8 cellular contexts compared by ENCODE assay signal in the genomic region with DNA sequence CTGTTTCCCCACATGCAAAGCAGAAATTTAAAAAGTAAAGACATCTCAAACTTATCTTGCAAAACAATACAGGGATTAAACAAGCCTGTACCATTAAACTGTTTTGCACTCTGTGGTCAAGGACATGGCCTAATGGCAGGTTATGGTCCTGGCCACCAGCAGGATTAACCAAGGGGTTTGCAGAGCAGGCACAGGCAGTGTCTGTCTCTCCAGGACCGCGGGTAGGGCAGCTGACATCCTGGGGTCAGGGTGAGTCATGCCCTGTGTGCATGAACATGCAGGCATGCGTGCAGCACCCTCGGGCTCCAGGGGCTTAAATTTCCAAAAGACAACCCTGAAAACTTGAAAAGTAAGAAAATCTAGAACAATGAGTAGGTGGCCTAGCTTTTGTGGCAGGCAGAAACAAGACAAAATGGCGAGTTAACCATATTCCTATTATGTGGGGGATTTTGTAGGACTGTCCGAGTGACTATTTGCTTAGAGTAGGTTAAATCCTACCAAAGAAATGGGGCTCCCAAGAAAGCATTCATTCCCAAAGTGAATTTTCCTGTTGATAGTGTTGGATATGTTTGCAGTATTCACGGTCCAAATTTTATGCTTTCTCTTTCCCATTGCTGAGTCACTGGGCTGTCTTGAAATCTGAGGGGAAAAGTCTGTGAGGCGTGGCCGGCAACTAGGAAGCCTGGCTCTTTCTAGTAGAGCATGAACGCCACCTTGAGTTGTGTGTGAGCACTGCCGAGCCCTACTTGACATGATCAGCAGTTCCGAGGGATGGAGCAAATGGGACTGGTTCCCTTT.
A peak's percentile ranks its signal among the peaks of the same experiment; 100 is the strongest.
DNase-seq lines count a peak whose midpoint lies in the region; ATAC-seq, FAIRE-seq and TF ChIP-seq lines count a peak whose summit lies in the region.

No MANE protein-coding gene starts in this region.

- H3K9ac ChIP-seq in Karpas-422 (ENCODE audit: low read length): no peak overlapping the region

- peaks cover 3% of the 10 kb centered on the region for H3K27me3 Mint-ChIP-seq in GM23338 (ENCODE audit: insufficient read depth, low read depth, poor library complexity)
- H3K27me3 Mint-ChIP-seq in activated naive CD8-positive, alpha-beta T cell: peaks cover 4% of the 10 kb centered on the region

- H3K9me3 ChIP-seq in Karpas-422 (ENCODE audit: low read length): no peaks in the 10 kb centered on the region

- H4K20me1 ChIP-seq in GM23338 (replicated peaks; ENCODE audit: insufficient read depth) (no peaks in the 10 kb centered on the region; the same call in 1 of the 2 replicates), Karpas-422 (ENCODE audit: insufficient read depth, low read depth, low read length) (no peaks in the 10 kb centered on the region)

- H2AFZ ChIP-seq in GM23338 (peak overlapping the region; percentile 45), Karpas-422 (ENCODE audit: low read length) (peak overlapping the region; percentile 67; the same call in 1 of the 2 replicates)

- H3F3A ChIP-seq in GM23338 (replicated peaks; ENCODE audit: low read depth): no peaks in the 10 kb centered on the region

- peaks cover 11% of the 10 kb centered on the region; the same call in 1 of the 3 replicates for H3K36me3 Mint-ChIP-seq in GM23338 (ENCODE audit: low read depth)
- H3K36me3 Mint-ChIP-seq in activated naive CD8-positive, alpha-beta T cell: no peaks in the 10 kb centered on the region

- peaks cover 19% of the 10 kb centered on the region for H3K9me3 Mint-ChIP-seq in GM23338
- H3K9me3 Mint-ChIP-seq in activated naive CD8-positive, alpha-beta T cell (ENCODE audit: low read depth): no peaks in the 10 kb centered on the region

- H3K36me3 ChIP-seq in GM23338 (ENCODE audit: insufficient read depth) (no peaks in the 10 kb centered on the region; the same call in 1 of the 2 replicates), Karpas-422 (ENCODE audit: insufficient read depth, low read length) (no peaks in the 10 kb centered on the region), urinary bladder (ENCODE audit: insufficient read depth) (no peaks in the 10 kb centered on the region)

- DNase-seq in GM23338 (ENCODE audit: low spot score) (peak; percentile 97), Karpas-422 (peak; percentile 86), OCI-M2 (lab: John Stamatoyannopoulos, UW; ENCODE audit: unreplicated experiment) (peak; percentile 19), head of caudate nucleus (peak; percentile 69 to 96 (median 88)), omental fat pad (ENCODE audit: low spot score) (peak; percentile 72)

- H3K27ac ChIP-seq in GM23338 (ENCODE audit: low read depth): peak overlapping the region; percentile 17; the same call in 1 of the 2 replicates
- no peak overlapping the region for H3K27ac ChIP-seq in Karpas-422 (ENCODE audit: low read length)
- peak overlapping the region; percentile 26 for H3K27ac ChIP-seq in urinary bladder (ENCODE audit: low read depth)

- TF ChIP-seq CTCF in GM23338 (conservative IDR thresholded peaks at IDR 0.05; ENCODE audit: low read depth in 2 of 2) (peak; percentile 95 to 96), omental fat pad (IDR thresholded peaks at IDR 0.05) (peak in 2 of 3 donors; percentile 26 to 83)

- FAIRE-seq in G401.6 (lab: Jason Lieb, UNC): peak; percentile 11

- no peaks in the 10 kb centered on the region for H3K79me2 ChIP-seq in GM23338 (replicated peaks; ENCODE audit: insufficient read depth)
- H3K79me2 ChIP-seq in Karpas-422 (ENCODE audit: low read length): no peaks in the 10 kb centered on the region

- WGBS in urinary bladder: 10% methylated on average over 12 of the region's 12 CpGs

- intact Hi-C loops in head of caudate nucleus (cut with DNase I): loop anchor here (10.0 kb wide), 2 partner anchors 225 to 505 kb away; no protein-coding TSS in a partner anchor

- H3K4me2 ChIP-seq in GM23338 (0 out of 2 replicates have a peak overlapping the region, but pooled peaks have one; percentile 8), Karpas-422 (ENCODE audit: low read depth, low read length, poor library complexity, severe bottlenecking) (peak overlapping the region; percentile 44)

- H3K4me1 Mint-ChIP-seq in GM23338: peaks cover 13% of the 10 kb centered on the region; the same call in 2 of the 3 replicates
- peaks cover 10% of the 10 kb centered on the region for H3K4me1 Mint-ChIP-seq in activated naive CD8-positive, alpha-beta T cell (ENCODE audit: low read depth)

- no peaks in the 10 kb centered on the region for H3K27me3 ChIP-seq in GM23338 (ENCODE audit: insufficient read depth)
- no peaks in the 10 kb centered on the region for H3K27me3 ChIP-seq in Karpas-422 (ENCODE audit: low read length)

- H3K9me2 ChIP-seq in GM23338 (ENCODE audit: insufficient read depth) (0 out of 2 replicates have a peak, but pooled peaks cover under 1% of the 10 kb centered on the region), Karpas-422 (replicated peaks; ENCODE audit: insufficient read depth, low read length) (no peaks in the 10 kb centered on the region)

- no peak overlapping the region for H3K4me3 ChIP-seq in GM23338
- H3K4me3 ChIP-seq in Karpas-422 (ENCODE audit: low read length): peak overlapping the region; percentile 47
- peak overlapping the region; percentile 16 for H3K4me3 ChIP-seq in urinary bladder (ENCODE audit: low read depth, low read length)

- peaks cover 7% of the 10 kb centered on the region; the same call in 1 of the 2 replicates for H3K4me1 ChIP-seq in GM23338 (ENCODE audit: insufficient read depth)
- H3K4me1 ChIP-seq in Karpas-422 (ENCODE audit: low read length): peaks cover 7% of the 10 kb centered on the region
- no peaks in the 10 kb centered on the region for H3K4me1 ChIP-seq in urinary bladder (ENCODE audit: insufficient read depth)

- ATAC-seq in GM23338: peak; percentile 98
- peak; percentile 99 for ATAC-seq in omental fat pad (ENCODE audit: low FRiP score)

- H3K27ac Mint-ChIP-seq in GM23338: peak overlapping the region; percentile 99
- no peak overlapping the region for H3K27ac Mint-ChIP-seq in activated naive CD8-positive, alpha-beta T cell

- H3K4me3 Mint-ChIP-seq in GM23338: no peak overlapping the region
- H3K4me3 Mint-ChIP-seq in activated naive CD8-positive, alpha-beta T cell: peak overlapping the region; percentile 18

TF ChIP-seq in GM23338, 12 proteins besides CTCF, POLR2A, EP300 and RAD21:
- TF ChIP-seq ZNF331 (CRISPR knock-in tag; IDR thresholded peaks at IDR 0.05; ENCODE audit: low read depth): no peak
- peak; percentile 60; the same call in 1 of the 2 replicates for TF ChIP-seq ZNF462 (CRISPR knock-in tag; IDR thresholded peaks at IDR 0.05)
- no peak for TF ChIP-seq EZH2phosphoT487 (IDR thresholded peaks at IDR 0.05; ENCODE audit: unreplicated experiment)

Comparison
In these comparisons a context has a peak if more than half of its experiments do, and no peak if none do; other contexts are left out.
1. DNase-seq: peak in every context shown above with its lines; median percentile 97 in GM23338; 88 in head of caudate nucleus; 86 in Karpas-422; 72 in omental fat pad; 19 in OCI-M2.